ENCODE assay signal across 20 cellular contexts in the genomic region with DNA sequence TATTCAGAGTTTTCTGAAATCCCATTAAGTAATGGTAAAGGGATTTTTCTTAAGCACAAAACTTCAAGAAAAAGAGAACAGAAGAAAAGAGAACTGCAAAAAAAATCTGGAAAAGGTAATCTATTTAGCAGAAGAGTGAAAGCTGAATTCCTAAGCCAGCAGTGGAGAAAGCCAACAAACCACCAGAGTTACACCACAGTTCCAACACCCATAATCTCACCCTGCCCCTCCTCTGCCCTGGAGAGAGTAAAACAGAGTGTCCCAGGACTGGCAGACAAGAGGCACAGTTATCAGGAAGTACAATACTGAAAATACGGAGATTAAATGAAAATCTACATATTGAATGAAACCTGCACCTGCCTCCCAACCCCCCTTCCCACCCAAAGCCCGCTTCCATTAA. TPM values are rescaled to one million over a fixed set of nuclear protein-coding genes. Genes with fewer than 3 reads are reported as not detected.
DNase-seq lines count a peak whose midpoint lies in the region; ATAC-seq and TF ChIP-seq lines count a peak whose summit lies in the region.
"Had no signal": no experiment of that assay in that cellular context is flagged by ENCODE, and none has a peak within 500 bp of the region (broad histone marks: within the 10 kb centered on the region; RNA-seq: fewer than 3 reads in every experiment).

No MANE protein-coding gene starts in this region.

- H3K9me3 ChIP-seq in osteoblast (ENCODE audit: low read depth, low read length), result no peaks in the 10 kb centered on the region
- H3K9me3 ChIP-seq: BLaER1 treated with 17β-estradiol and CSF1 and Interleukin-3, amounts not matched to agents 10 nM and 100 nM; body of pancreas; stomach had no signal

- H3K4me1 ChIP-seq in osteoblast (ENCODE audit: insufficient read depth, low read length), result peaks cover 38% of the 10 kb centered on the region
- H3K4me1 ChIP-seq: body of pancreas, stomach had no signal

- POLR2A ChIA-PET in activated CD8-positive, alpha-beta T cell treated with anti-CD3 and anti-CD28 coated beads for 36 hours (lab: Charles Lee), result no interaction called here

- no peaks in the 10 kb centered on the region for H3K4me1 Mint-ChIP-seq in activated CD8-positive, alpha-beta T cell treated with anti-CD3 and anti-CD28 coated beads for 36 hours (ENCODE audit: low read depth)
- H3K4me1 Mint-ChIP-seq: activated B cell treated with CpG ODN at 0.5 μM for 24 hours had no signal

- intact Hi-C loops in activated CD8-positive, alpha-beta T cell treated with anti-CD3 and anti-CD28 coated beads for 36 hours (cut with micrococcal nuclease), result no loop called here

- TF ChIP-seq POLR2A in NB4 (IDR thresholded peaks at IDR 0.05; ENCODE audit: extremely low read depth, insufficient read length), result no peak

- peak overlapping the region; percentile 84 for H3K27ac ChIP-seq in osteoblast (ENCODE audit: low read depth, low read length)
- H3K27ac ChIP-seq: BLaER1 treated with 17β-estradiol and CSF1 and Interleukin-3, amounts not matched to agents 10 nM and 100 nM; body of pancreas; PC-9; stomach had no signal

- ATAC-seq in HG03196 (IDR thresholded peaks at IDR 0.05; ENCODE audit: unreplicated experiment) (no peak), GM21447 (IDR thresholded peaks at IDR 0.05; ENCODE audit: unreplicated experiment) (no peak)
- ATAC-seq in activated CD8-positive, alpha-beta T cell treated with anti-CD3 and anti-CD28 coated beads for 36 hours, result no peak
- ATAC-seq: activated T-cell treated with anti-CD3 and anti-CD28 coated beads, Interleukin-2, amount 50 U/mL, for 4 hours; body of pancreas had no signal

- H3K4me2 ChIP-seq in osteoblast (ENCODE audit: insufficient read depth, low read length), result peak overlapping the region; percentile 60
- H3K4me2 ChIP-seq: BLaER1 treated with 17β-estradiol and CSF1 and Interleukin-3, amounts not matched to agents 10 nM and 100 nM; PC-9 had no signal

- H4K20me1 ChIP-seq in osteoblast (ENCODE audit: insufficient read depth, low read length), result no peaks in the 10 kb centered on the region
- H4K20me1 ChIP-seq: BLaER1 treated with 17β-estradiol and CSF1 and Interleukin-3, amounts not matched to agents 10 nM and 100 nM had no signal

- H3K36me3 Mint-ChIP-seq in activated CD8-positive, alpha-beta T cell treated with anti-CD3 and anti-CD28 coated beads for 36 hours (ENCODE audit: low read depth), result peaks cover 10% of the 10 kb centered on the region

- H3K4me3 ChIP-seq in NB4 (ENCODE audit: low read depth, low read length), result no peak overlapping the region
- H3K4me3 ChIP-seq in osteoblast (ENCODE audit: insufficient read depth, low read length), result no peak overlapping the region
- H3K4me3 ChIP-seq: BLaER1 treated with 17β-estradiol and CSF1 and Interleukin-3, amounts not matched to agents 10 nM and 100 nM; body of pancreas; PC-9; stomach had no signal

- H3K9me3 Mint-ChIP-seq in activated CD8-positive, alpha-beta T cell treated with anti-CD3 and anti-CD28 coated beads for 36 hours, result no peaks in the 10 kb centered on the region
- H3K9me3 Mint-ChIP-seq: activated B cell treated with CpG ODN at 0.5 μM for 24 hours; activated CD4-positive, alpha-beta memory T cell treated with anti-CD3 and anti-CD28 coated beads for 36 hours; activated naive CD4-positive, alpha-beta T cell treated with anti-CD3 and anti-CD28 coated beads, Interleukin-2, amount 50 U/mL, for 24 hours; activated T-cell treated with anti-CD3 and anti-CD28 coated beads, Interleukin-2, amount 50 U/mL, for 4 hours; T-helper 2 cell treated with Interferon-gamma antibody and Interleukin-4, amounts not matched to agents 5 μg/mL and 100 μg/mL, for 36 hours had no signal

- H3K36me3 ChIP-seq in osteoblast (ENCODE audit: insufficient read depth, low read length), result peaks cover 42% of the 10 kb centered on the region

- no peak overlapping the region for H2AFZ ChIP-seq in osteoblast (ENCODE audit: low read length)
- H2AFZ ChIP-seq: PC-9 had no signal

- CTCF ChIA-PET in activated CD8-positive, alpha-beta T cell treated with anti-CD3 and anti-CD28 coated beads for 36 hours (lab: Charles Lee), result no interaction called here

- no peaks in the 10 kb centered on the region for H3K27me3 ChIP-seq in osteoblast (ENCODE audit: insufficient read depth, low read length)
- H3K27me3 ChIP-seq: BLaER1 treated with 17β-estradiol and CSF1 and Interleukin-3, amounts not matched to agents 10 nM and 100 nM; body of pancreas; stomach had no signal

- TF ChIP-seq CTCF in NB4 (IDR thresholded peaks at IDR 0.05; ENCODE audit: low read depth, low read length), result no peak
- TF ChIP-seq CTCF in osteoblast (IDR thresholded peaks at IDR 0.05; ENCODE audit: extremely low read depth, low read depth, low read length), result no peak
- TF ChIP-seq CTCF in activated CD8-positive, alpha-beta T cell treated with anti-CD3 and anti-CD28 coated beads for 36 hours (IDR thresholded peaks at IDR 0.05), result no peak

- H3K27ac Mint-ChIP-seq in activated CD8-positive, alpha-beta T cell treated with anti-CD3 and anti-CD28 coated beads for 36 hours, result no peak overlapping the region
- H3K27ac Mint-ChIP-seq: activated B cell treated with CpG ODN at 0.5 μM for 24 hours; activated CD4-positive, alpha-beta memory T cell treated with anti-CD3 and anti-CD28 coated beads for 36 hours; activated naive CD4-positive, alpha-beta T cell treated with anti-CD3 and anti-CD28 coated beads, Interleukin-2, amount 50 U/mL, for 24 hours; T-helper 2 cell treated with Interferon-gamma antibody and Interleukin-4, amounts not matched to agents 5 μg/mL and 100 μg/mL, for 36 hours had no signal

- no peak overlapping the region for H3K4me3 Mint-ChIP-seq in activated CD8-positive, alpha-beta T cell treated with anti-CD3 and anti-CD28 coated beads for 36 hours
- H3K4me3 Mint-ChIP-seq: activated B cell treated with CpG ODN at 0.5 μM for 24 hours; activated CD4-positive, alpha-beta memory T cell treated with anti-CD3 and anti-CD28 coated beads for 36 hours; activated naive CD4-positive, alpha-beta T cell treated with anti-CD3 and anti-CD28 coated beads, Interleukin-2, amount 50 U/mL, for 24 hours; activated T-cell treated with anti-CD3 and anti-CD28 coated beads, Interleukin-2, amount 50 U/mL, for 4 hours; T-helper 2 cell treated with Interferon-gamma antibody and Interleukin-4, amounts not matched to agents 5 μg/mL and 100 μg/mL, for 36 hours had no signal

- DNase-seq in GM03348 (ENCODE audit: low spot score), result peak; percentile 58
- DNase-seq in NB4 (ENCODE audit: low read depth), result peak; percentile 14
- peak; percentile 32 for DNase-seq in fibroblast of gingiva (ENCODE audit: low read depth)
- no peak for DNase-seq in osteoblast (ENCODE audit: insufficient read length, low spot score, missing footprints)
- no peak for DNase-seq in glomerular visceral epithelial cell (ENCODE audit: extremely low spot score)
- DNase-seq in activated CD8-positive, alpha-beta T cell treated with anti-CD3 and anti-CD28 coated beads for 36 hours, result no peak
- DNase-seq: activated B cell treated with CpG ODN at 0.5 μM for 24 hours; activated CD4-positive, alpha-beta memory T cell treated with anti-CD3 and anti-CD28 coated beads for 36 hours; activated T-cell treated with anti-CD3 and anti-CD28 coated beads, Interleukin-2, amount 50 U/mL, for 4 hours; body of pancreas; NCI-H774; occipital lobe; PC-9; stimulated activated CD4-positive, alpha-beta T cell treated with anti-CD3 and anti-CD28 coated beads, Interleukin-1b, Interleukin-23, amount 100 ng/mL, for 48 hours; stomach had no signal

- no peaks in the 10 kb centered on the region for H3K27me3 Mint-ChIP-seq in activated CD8-positive, alpha-beta T cell treated with anti-CD3 and anti-CD28 coated beads for 36 hours
- H3K27me3 Mint-ChIP-seq: activated B cell treated with CpG ODN at 0.5 μM for 24 hours; activated CD4-positive, alpha-beta memory T cell treated with anti-CD3 and anti-CD28 coated beads for 36 hours; activated naive CD4-positive, alpha-beta T cell treated with anti-CD3 and anti-CD28 coated beads, Interleukin-2, amount 50 U/mL, for 24 hours had no signal

- H3K79me2 ChIP-seq in osteoblast (ENCODE audit: insufficient read depth, low read length), result peaks cover 6% of the 10 kb centered on the region

RNA-seq across cellular contexts. Expression of gene TP53BP1, which starts 29.4 kb away (rescaled TPM):
- total RNA-seq in osteoblast, result 81.6 and 88.7 TPM in 2 replicates
- 10 to 100 TPM; 20.6 to 23.0 TPM for total RNA-seq in activated CD8-positive, alpha-beta T cell treated with anti-CD3 and anti-CD28 coated beads for 36 hours

RNA-seq across cellular contexts. Expression of gene MAP1A, which starts 53.9 kb away (rescaled TPM):
- 117 and 121 TPM in 2 replicates for total RNA-seq in osteoblast
- total RNA-seq in activated CD8-positive, alpha-beta T cell treated with anti-CD3 and anti-CD28 coated beads for 36 hours, result under 1 TPM; 0.78 to 0.86 TPM

Comparison
In these comparisons a context has a peak if more than half of its experiments do, and no peak if none do; other contexts are left out.
1. DNase-seq: peak in GM03348 (single experiment), NB4 (single experiment) and fibroblast of gingiva (single experiment); none in osteoblast (single experiment), glomerular visceral epithelial cell (single experiment) and activated CD8-positive, alpha-beta T cell treated with anti-CD3 and anti-CD28 coated beads for 36 hours (single experiment).
2. RNA of gene MAP1A, which starts 53.9 kb away (total RNA-seq): 117 to 121 TPM in osteoblast; 0.78 to 0.86 TPM in activated CD8-positive, alpha-beta T cell treated with anti-CD3 and anti-CD28 coated beads for 36 hours; every median in the first group is over 10 times any median in the second.